Comparison of ENCODE assay signal across 1 cellular context in genomic region chr9:70595211-70595610, GRCh38.
TF ChIP-seq lines count a peak whose summit lies in the region.

No MANE protein-coding gene starts in this region.

TF ChIP-seq in IMR-90, 13 proteins besides CTCF, POLR2A, EP300 and RAD21:
- TF ChIP-seq USF2 (IDR thresholded peaks at IDR 0.05; ENCODE audit: low read depth, low read length) (no peak), CHD1 (IDR thresholded peaks at IDR 0.05; ENCODE audit: low read depth, low read length) (no peak), NFE2L2 (IDR thresholded peaks at IDR 0.05; ENCODE audit: low read depth, low read length) (no peak), RFX5 (IDR thresholded peaks at IDR 0.05; ENCODE audit: low read depth, low read length) (no peak), MXI1 (IDR thresholded peaks at IDR 0.05; ENCODE audit: borderline replicate concordance, low read depth, low read length) (no peak), MAZ (IDR thresholded peaks at IDR 0.05; ENCODE audit: borderline replicate concordance, low read depth, low read length) (no peak)
- TF ChIP-seq, protein P1, sequence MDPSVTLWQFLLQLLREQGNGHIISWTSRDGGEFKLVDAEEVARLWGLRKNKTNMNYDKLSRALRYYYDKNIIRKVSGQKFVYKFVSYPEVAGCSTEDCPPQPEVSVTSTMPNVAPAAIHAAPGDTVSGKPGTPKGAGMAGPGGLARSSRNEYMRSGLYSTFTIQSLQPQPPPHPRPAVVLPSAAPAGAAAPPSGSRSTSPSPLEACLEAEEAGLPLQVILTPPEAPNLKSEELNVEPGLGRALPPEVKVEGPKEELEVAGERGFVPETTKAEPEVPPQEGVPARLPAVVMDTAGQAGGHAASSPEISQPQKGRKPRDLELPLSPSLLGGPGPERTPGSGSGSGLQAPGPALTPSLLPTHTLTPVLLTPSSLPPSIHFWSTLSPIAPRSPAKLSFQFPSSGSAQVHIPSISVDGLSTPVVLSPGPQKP (IDR thresholded peaks at IDR 0.05; ENCODE audit: borderline replicate concordance, low read depth, low read length), result no peak
